In the genomic region with DNA sequence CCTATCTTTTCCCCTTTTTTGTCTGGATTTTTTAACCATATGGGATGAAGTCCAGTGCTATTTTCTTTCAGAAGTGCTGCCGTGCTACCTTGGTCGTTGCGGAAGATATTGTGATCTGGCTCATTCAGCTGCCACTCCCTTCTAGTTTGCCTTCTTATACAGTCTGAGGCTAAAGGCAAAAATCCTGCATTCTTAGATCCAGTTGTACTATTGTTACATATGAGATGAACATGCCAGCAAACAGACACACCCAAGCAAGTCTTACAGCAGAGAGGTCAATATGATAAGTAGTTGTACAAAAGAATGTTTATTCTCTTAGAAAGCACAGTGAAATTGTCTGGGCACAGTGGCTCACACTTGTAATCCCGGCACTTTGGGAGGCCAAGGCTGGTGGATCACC, we compare ENCODE assay signal across 16 cellular contexts.
DNase-seq lines count a peak whose midpoint lies in the region; ATAC-seq and TF ChIP-seq lines count a peak whose summit lies in the region.
"Had no signal": no experiment of that assay in that cellular context is flagged by ENCODE, and none has a peak within 500 bp of the region (broad histone marks: within the 10 kb centered on the region; RNA-seq: fewer than 3 reads in every experiment).

No MANE protein-coding gene starts in this region.

- H3K36me3 ChIP-seq in esophagus squamous epithelium (no peaks in the 10 kb centered on the region), heart left ventricle (no peaks in the 10 kb centered on the region), left lung (no peaks in the 10 kb centered on the region)

- intact Hi-C loops in esophagus squamous epithelium (cut with DNase I) = no loop called here
- intact Hi-C loops in left colon (cut with DNase I, micrococcal nuclease) = no loop called here
- intact Hi-C loops in heart left ventricle (cut with DNase I) = no loop called here
- intact Hi-C loops in left lung (cut with DNase I) = no loop called here

- DNase-seq in epithelial cell of esophagus (ENCODE audit: low read depth) = peak; percentile 14
- DNase-seq in esophagus squamous epithelium (lab: John Stamatoyannopoulos, UW) = no peak
- no peak for DNase-seq in left colon
- DNase-seq in type B pancreatic cell (ENCODE audit: extremely low spot score, unreplicated experiment) = no peak
- no peak for DNase-seq in heart left ventricle
- no peak for DNase-seq in left lung
- DNase-seq in DMS79 (lab: John Stamatoyannopoulos, UW) = no peak
- DNase-seq: C1 segment of cervical spinal cord; CD4-positive, CD25-positive, alpha-beta regulatory T cell; CD8-positive, alpha-beta T cell; DMS 273 treated with DMSO at 0.1 percent for 48 hours; DMS79 treated with DMSO at 0.1 percent for 48 hours; GF-D8; GOT3; H7; HCEC 1CT had no signal

- H3K9me3 ChIP-seq in esophagus squamous epithelium = no peaks in the 10 kb centered on the region
- H3K9me3 ChIP-seq in heart left ventricle = no peaks in the 10 kb centered on the region
- H3K9me3 ChIP-seq in left lung = no peaks in the 10 kb centered on the region

- no peak overlapping the region for H3K4me3 ChIP-seq in epithelial cell of esophagus (ENCODE audit: low read length)
- no peak overlapping the region for H3K4me3 ChIP-seq in esophagus squamous epithelium
- H3K4me3 ChIP-seq in heart left ventricle = no peak overlapping the region
- H3K4me3 ChIP-seq in left lung = no peak overlapping the region

- H3K27ac Mint-ChIP-seq in type B pancreatic cell = peak overlapping the region; percentile 71
- H3K27ac Mint-ChIP-seq: CD4-positive, CD25-positive, alpha-beta regulatory T cell; CD8-positive, alpha-beta T cell had no signal

- H3K4me1 Mint-ChIP-seq in type B pancreatic cell (ENCODE audit: unreplicated experiment) = peaks cover 10% of the 10 kb centered on the region

- no peak for TF ChIP-seq CTCF in epithelial cell of esophagus (IDR thresholded peaks at IDR 0.05; ENCODE audit: insufficient read depth, low read depth, low read length, missing control alignments)
- TF ChIP-seq CTCF in esophagus squamous epithelium (IDR thresholded peaks at IDR 0.05) = no peak
- no peak for TF ChIP-seq CTCF in type B pancreatic cell (conservative IDR thresholded peaks at IDR 0.05)
- no peak for TF ChIP-seq CTCF in heart left ventricle (IDR thresholded peaks at IDR 0.05)
- TF ChIP-seq CTCF in left lung (IDR thresholded peaks at IDR 0.05) = no peak

- H3K4me1 ChIP-seq in esophagus squamous epithelium (no peaks in the 10 kb centered on the region), heart left ventricle (no peaks in the 10 kb centered on the region), left lung (no peaks in the 10 kb centered on the region)

- H3K4me3 Mint-ChIP-seq in type B pancreatic cell = peak overlapping the region; percentile 44
- H3K4me3 Mint-ChIP-seq: CD4-positive, CD25-positive, alpha-beta regulatory T cell; CD8-positive, alpha-beta T cell had no signal

- WGBS in esophagus squamous epithelium, 2 donors = 39 to 49% methylated on average over 4 of the region's 4 CpGs
- WGBS in heart left ventricle, 4 donors = 85 to 90% (median 87%) methylated on average over 4 of the region's 4 CpGs

- H3K36me3 Mint-ChIP-seq in type B pancreatic cell = no peaks in the 10 kb centered on the region
- H3K36me3 Mint-ChIP-seq: CD8-positive, alpha-beta T cell had no signal

- H3K27ac ChIP-seq in esophagus squamous epithelium (peak overlapping the region in 3 of 4 donors; percentile 32 to 53 (median 52)), heart left ventricle (no peak overlapping the region), left lung (no peak overlapping the region)

- ATAC-seq in left colon (peak; percentile 68), heart left ventricle (no peak), left lung (no peak)
- ATAC-seq: CD8-positive, alpha-beta T cell had no signal

- H3K27me3 Mint-ChIP-seq in type B pancreatic cell = peaks cover 7% of the 10 kb centered on the region
- H3K27me3 Mint-ChIP-seq: CD4-positive, CD25-positive, alpha-beta regulatory T cell had no signal

- TF ChIP-seq POLR2A in esophagus squamous epithelium (IDR thresholded peaks at IDR 0.05) (no peak), heart left ventricle (IDR thresholded peaks at IDR 0.05) (no peak)

- no peaks in the 10 kb centered on the region for H3K27me3 ChIP-seq in esophagus squamous epithelium
- H3K27me3 ChIP-seq in heart left ventricle = peaks cover 0 to 10% (median 0%) of the 10 kb centered on the region in 9 donors
- no peaks in the 10 kb centered on the region for H3K27me3 ChIP-seq in left lung

- H3K9me3 Mint-ChIP-seq in type B pancreatic cell = peaks cover 18% of the 10 kb centered on the region
- H3K9me3 Mint-ChIP-seq: CD8-positive, alpha-beta T cell had no signal

Comparison
In these comparisons a context has a peak if more than half of its experiments do, and no peak if none do; other contexts are left out.
1. H3K27ac ChIP-seq: peak in esophagus squamous epithelium (3 of 4); none in heart left ventricle (0 of 12) and left lung (0 of 2).